In genomic region chr17:44899074-44899782, GRCh38 we compare ENCODE assay signal across 8 cellular contexts. TPM values are rescaled to one million over a fixed set of nuclear protein-coding genes. Genes with fewer than 3 reads are reported as not detected.
DNase-seq lines count a peak whose midpoint lies in the region; ATAC-seq and TF ChIP-seq lines count a peak whose summit lies in the region.

TSS of gene EFTUD2 (minus strand) at chr17:44899445. CDS start at chr17:44894521, 4,924 bp downstream.

- peak; percentile 59 for ATAC-seq in GM21529 (IDR thresholded peaks at IDR 0.05; ENCODE audit: unreplicated experiment)

- POLR2A ChIA-PET in PC-9 (lab: Charles Lee; ENCODE audit: unreplicated experiment): interaction anchor here (0.6 kb wide), 2 partner anchors 115 to 203 kb away, joined by 3 to 13 read pairs; no protein-coding TSS in a partner anchor

- TF ChIP-seq POLR2A in erythroblast (IDR thresholded peaks at IDR 0.05; ENCODE audit: low read length): peak; percentile 90

- H3K27ac ChIP-seq in PC-9 (peak within 1 kb of the TSS; percentile 91), mucosa of rectum (ENCODE audit: low read depth in 2 of 2, low read length in 2 of 2) (peak within 1 kb of the TSS; percentile 97 to 98)

- BruUV-seq in PC-9 (replicated peaks; lab: Mats Ljungman, UMichigan): no TSS peak

- H3F3A ChIP-seq in PC-9 (ENCODE audit: insufficient read depth, low read depth): peaks cover 38% of the 10 kb centered on the region

- H2AFZ ChIP-seq in PC-9: peak within 1 kb of the TSS; percentile 91

- H3K79me2 ChIP-seq in PC-9 (ENCODE audit: low read depth): peaks cover 50% of the 10 kb centered on the region

- CTCF ChIA-PET in PC-9 (lab: Charles Lee): interaction anchor here (1.0 to 1.1 kb wide), 2 partner anchors 120 to 236 kb away, joined by 3 read pairs; partner anchors contain the start of gene ACBD4

- H3K4me3 ChIP-seq in PC-9 (peak within 1 kb of the TSS; percentile 83), mucosa of rectum (ENCODE audit: low read length in 2 of 2) (peak within 1 kb of the TSS; percentile 85 to 97)

- H3K9me2 ChIP-seq in PC-9 (ENCODE audit: insufficient read depth): no peaks in the 10 kb centered on the region

- H3K9me3 ChIP-seq in PC-9 (ENCODE audit: insufficient read depth, low read depth) (no peaks in the 10 kb centered on the region), mucosa of rectum (ENCODE audit: control insufficient read depth in 2 of 2, low read length in 2 of 2) (no peaks in the 10 kb centered on the region)

- H3K36me3 ChIP-seq in PC-9 (ENCODE audit: low read depth): peaks cover 3% of the 10 kb centered on the region; the same call in 1 of the 2 replicates
- H3K36me3 ChIP-seq in mucosa of rectum (ENCODE audit: control insufficient read depth in 2 of 2, insufficient read depth in 2 of 2, low read length in 2 of 2): peaks cover 0 to 6% of the 10 kb centered on the region in 2 donors

- in situ Hi-C loops in Caki2 (cut with HindIII; ENCODE audit: low pct_unique_long_range_greater_than_20kb, low sequenced_read_pairs): no loop called here
- in situ Hi-C loops in KBM-7 (cut with MboI; ENCODE audit: low pct_unique_long_range_greater_than_20kb, low sequenced_read_pairs): no loop called here

- intact Hi-C loops in PC-9 (cut with micrococcal nuclease; ENCODE audit: unreplicated experiment): loop anchor here (2.0 to 5.0 kb wide), 2 partner anchors 120 to 233 kb away; partner anchors contain the start of gene PLCD3

- peak; percentile 95 for DNase-seq in Caki2 (ENCODE audit: low read depth)
- DNase-seq in KBM-7: peak; percentile 93
- peak; percentile 71 to 89 for DNase-seq in PC-9
- peak; percentile 98 for DNase-seq in activated T-cell treated with anti-CD3 and anti-CD28 coated beads, Interleukin-2, amount 50 U/mL, for 1 hour
- DNase-seq in erythroblast (lab: John Stamatoyannopoulos, UW): peak; percentile 96 to 99
- peak; percentile 95 for DNase-seq in stimulated activated CD8-positive, alpha-beta memory T cell treated with anti-CD3 and anti-CD28 coated beads, Interleukin-4, amount 100 ng/mL, for 48 hours

- H3K4me2 ChIP-seq in PC-9: peak within 1 kb of the TSS; percentile 88

- peak within 1 kb of the TSS; percentile 72 to 100 for H3K9ac ChIP-seq in mucosa of rectum (ENCODE audit: low read depth in 1 of 2, low read length in 2 of 2)

- H4K20me1 ChIP-seq in PC-9 (ENCODE audit: insufficient read depth): 0 out of 2 replicates have a peak, but pooled peaks cover 13% of the 10 kb centered on the region

- no peak for TF ChIP-seq CTCF in PC-9 (conservative IDR thresholded peaks at IDR 0.05)

- H3K4me1 ChIP-seq in PC-9 (replicated peaks; ENCODE audit: insufficient read depth) (peaks cover 38% of the 10 kb centered on the region), mucosa of rectum (ENCODE audit: control insufficient read depth in 2 of 2, insufficient read depth in 2 of 2, low read length in 2 of 2) (peaks cover 13 to 22% of the 10 kb centered on the region in 2 donors)

- H3K27me3 ChIP-seq in PC-9 (ENCODE audit: insufficient read depth, low read depth) (no peaks in the 10 kb centered on the region), mucosa of rectum (ENCODE audit: control insufficient read depth in 2 of 2, insufficient read depth in 2 of 2, low read length in 2 of 2) (no peaks in the 10 kb centered on the region)

RNA-seq across cellular contexts. Expression of gene EFTUD2, which starts in this region (rescaled TPM):
- total RNA-seq in Caki2 (2014; rRNA removed; shearing (Covaris generic); ENCODE audit: low replicate concordance): 84.5 and 87.3 TPM in 2 replicates
- 111 and 126 TPM in 2 replicates for total RNA-seq in PC-9 (2021)

Comparison
In these comparisons a context has a peak if more than half of its experiments do, and no peak if none do; other contexts are left out.
1. Peak in every context shown above with its lines: DNase-seq, ATAC-seq, H3K4me3 ChIP-seq and H3K27ac ChIP-seq.